12 cellular contexts compared by ENCODE assay signal in the genomic region with DNA sequence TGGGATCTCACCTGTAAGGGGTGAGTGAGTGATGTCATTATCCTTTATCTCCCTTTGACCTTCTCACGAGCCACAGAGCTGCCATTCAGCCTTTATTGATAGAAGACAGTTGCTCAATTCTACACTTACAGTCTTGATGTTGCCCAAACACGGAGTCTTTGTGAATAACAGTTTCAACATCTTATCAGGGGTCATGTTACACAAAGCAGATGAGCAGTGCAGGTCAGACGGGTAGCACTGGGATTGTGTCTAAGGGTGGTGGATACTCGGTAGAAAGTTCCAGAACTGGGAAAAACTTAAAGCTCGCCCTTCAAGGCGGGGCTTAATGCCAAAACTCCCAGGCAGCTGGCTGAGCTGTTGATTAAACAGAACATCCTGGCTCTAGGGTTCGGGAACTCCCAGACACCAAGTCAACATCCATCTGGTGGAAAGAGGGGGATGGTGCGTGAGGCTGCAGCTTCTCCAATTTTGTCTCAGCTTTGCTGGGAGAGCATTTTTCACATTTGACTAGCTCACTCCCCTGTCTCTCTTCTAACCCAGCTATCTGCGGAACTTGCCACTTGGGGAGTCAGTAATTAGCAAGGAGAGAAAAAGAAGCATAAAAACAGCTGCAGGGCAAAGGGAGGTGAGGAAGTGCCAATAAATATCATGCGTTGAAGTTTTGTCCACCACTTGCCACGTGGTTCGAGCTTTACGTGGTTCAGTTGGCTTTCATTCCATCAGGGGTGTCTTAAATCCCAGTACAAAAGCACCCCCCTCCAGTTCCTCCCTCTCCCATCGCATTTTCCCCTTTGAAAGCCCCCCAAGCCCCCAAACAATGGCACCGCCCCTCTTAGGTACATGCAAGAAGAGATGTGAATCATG. TPM values are rescaled to one million over a fixed set of nuclear protein-coding genes. Genes with fewer than 3 reads are reported as not detected.
DNase-seq lines count a peak whose midpoint lies in the region; ATAC-seq, FAIRE-seq and TF ChIP-seq lines count a peak whose summit lies in the region.
"Had no signal": no experiment of that assay in that cellular context is flagged by ENCODE, and none has a peak within 500 bp of the region (broad histone marks: within the 10 kb centered on the region; RNA-seq: fewer than 3 reads in every experiment).

No MANE protein-coding gene starts in this region.

- H3K9ac ChIP-seq in GM23248: no peak overlapping the region

- H3K36me3 ChIP-seq in GM23248 (ENCODE audit: low read depth) (no peaks in the 10 kb centered on the region), prostate gland (no peaks in the 10 kb centered on the region)

- H3K27me3 ChIP-seq in GM23248 (replicated peaks; ENCODE audit: insufficient read depth) (peaks cover 13% of the 10 kb centered on the region; the same call in 1 of the 2 replicates), prostate gland (replicated peaks; ENCODE audit: insufficient read depth) (no peaks in the 10 kb centered on the region)
- H3K27me3 ChIP-seq: body of pancreas had no signal

- H3K27ac ChIP-seq in GM23248 (no peak overlapping the region), prostate gland (peak overlapping the region in 1 of 2 donors; percentile 50)
- H3K27ac ChIP-seq: body of pancreas had no signal

- H3K9me3 ChIP-seq in GM23248 (ENCODE audit: low read depth) (no peaks in the 10 kb centered on the region), prostate gland (no peaks in the 10 kb centered on the region)
- H3K9me3 ChIP-seq: body of pancreas had no signal

- in situ Hi-C loops in GM23248 (cut with MboI): no loop called here

- CTCF ChIA-PET in activated CD4-positive, alpha-beta memory T cell treated with anti-CD3 and anti-CD28 coated beads, Interleukin-2, amount 10 ng/mL, durations not matched to agents 7 days and 5 days (lab: Charles Lee): interaction anchor here (0.6 kb wide), 1 partner anchor 671 kb away, joined by 3 read pairs; no protein-coding TSS in a partner anchor

- ATAC-seq in GM19328 (IDR thresholded peaks at IDR 0.05; ENCODE audit: unreplicated experiment): no peak
- ATAC-seq: body of pancreas had no signal

- no peak overlapping the region for H3K4me2 ChIP-seq in GM23248 (ENCODE audit: unreplicated experiment)

- intact Hi-C loops in prostate gland (cut with DNase I): no loop called here

- H3K4me3 ChIP-seq in GM23248 (no peak overlapping the region), prostate gland (no peak overlapping the region)
- H3K4me3 ChIP-seq: body of pancreas had no signal

- no peak for TF ChIP-seq POLR2A in prostate gland (IDR thresholded peaks at IDR 0.05)

- no peaks in the 10 kb centered on the region for H3K9me3 Mint-ChIP-seq in activated CD4-positive, alpha-beta memory T cell treated with anti-CD3 and anti-CD28 coated beads, Interleukin-2, amount 10 ng/mL, durations not matched to agents 7 days and 5 days
- H3K9me3 Mint-ChIP-seq in HFFc6: no peaks in the 10 kb centered on the region

- peaks cover 2% of the 10 kb centered on the region for H3K4me1 Mint-ChIP-seq in activated CD4-positive, alpha-beta memory T cell treated with anti-CD3 and anti-CD28 coated beads, Interleukin-2, amount 10 ng/mL, durations not matched to agents 7 days and 5 days
- H3K4me1 Mint-ChIP-seq in HFFc6 (ENCODE audit: low read depth): no peaks in the 10 kb centered on the region; the same call in 1 of the 2 replicates

- DNase-seq in GM23248 (peak; percentile 40), NCI-H69 (lab: John Stamatoyannopoulos, UW) (peak; percentile 68), fibroblast of gingiva (ENCODE audit: low read depth) (peak; percentile 69), prostate gland (ENCODE audit: low spot score) (peak; percentile 23), urothelium cell line (ENCODE audit: low spot score) (no peak), HFFc6 (no peak)
- DNase-seq in activated CD4-positive, alpha-beta memory T cell treated with anti-CD3 and anti-CD28 coated beads, Interleukin-2, amount 10 ng/mL, durations not matched to agents 7 days and 5 days: no peak
- DNase-seq: MM.1S, occipital lobe had no signal

- TF ChIP-seq CTCF in prostate gland (IDR thresholded peaks at IDR 0.05) (no peak), HFFc6 (IDR thresholded peaks at IDR 0.05) (no peak)

- peaks cover 9% of the 10 kb centered on the region for H3K27me3 Mint-ChIP-seq in activated CD4-positive, alpha-beta memory T cell treated with anti-CD3 and anti-CD28 coated beads, Interleukin-2, amount 10 ng/mL, durations not matched to agents 7 days and 5 days
- H3K27me3 Mint-ChIP-seq in HFFc6 (ENCODE audit: insufficient read depth): peaks cover 15% of the 10 kb centered on the region

- POLR2A ChIA-PET in activated CD4-positive, alpha-beta memory T cell treated with anti-CD3 and anti-CD28 coated beads, Interleukin-2, amount 10 ng/mL, durations not matched to agents 7 days and 5 days (lab: Charles Lee): no interaction called here

- H3F3A ChIP-seq in GM23248 (ENCODE audit: insufficient read depth): no peaks in the 10 kb centered on the region

- no peak overlapping the region for H3K4me3 Mint-ChIP-seq in activated CD4-positive, alpha-beta memory T cell treated with anti-CD3 and anti-CD28 coated beads, Interleukin-2, amount 10 ng/mL, durations not matched to agents 7 days and 5 days
- no peak overlapping the region for H3K4me3 Mint-ChIP-seq in HFFc6

- no peak for FAIRE-seq in urothelium cell line (lab: Jason Lieb, UNC)

- H3K36me3 Mint-ChIP-seq in activated CD4-positive, alpha-beta memory T cell treated with anti-CD3 and anti-CD28 coated beads, Interleukin-2, amount 10 ng/mL, durations not matched to agents 7 days and 5 days (ENCODE audit: low read depth): no peaks in the 10 kb centered on the region
- H3K36me3 Mint-ChIP-seq in HFFc6 (ENCODE audit: low read depth): no peaks in the 10 kb centered on the region

- H4K20me1 ChIP-seq in GM23248 (ENCODE audit: insufficient read depth): no peaks in the 10 kb centered on the region

- H3K4me1 ChIP-seq in GM23248 (ENCODE audit: insufficient read depth) (no peaks in the 10 kb centered on the region), prostate gland (replicated peaks) (peaks cover 7% of the 10 kb centered on the region)
- H3K4me1 ChIP-seq: body of pancreas had no signal

- H3K27ac Mint-ChIP-seq in activated CD4-positive, alpha-beta memory T cell treated with anti-CD3 and anti-CD28 coated beads, Interleukin-2, amount 10 ng/mL, durations not matched to agents 7 days and 5 days: no peak overlapping the region
- H3K27ac Mint-ChIP-seq in HFFc6: no peak overlapping the region

- H3K9me2 ChIP-seq in GM23248 (ENCODE audit: insufficient read depth): no peaks in the 10 kb centered on the region

- no peak overlapping the region for H2AFZ ChIP-seq in GM23248

- H3K79me2 ChIP-seq in GM23248 (ENCODE audit: insufficient read depth): no peaks in the 10 kb centered on the region

- WGBS in GM23248 (ENCODE audit: low coverage in 1 of 2, low lambda C conversion rate in 2 of 2, missing lambda C conversion rate in 2 of 2), 2 experiments: 10 to 12% methylated on average over 15 of the region's 15 CpGs
- WGBS in prostate gland: 25% methylated on average over 15 of the region's 15 CpGs

RNA-seq across cellular contexts. Expression of gene FOXN4, which starts 31.0 kb away (rescaled TPM):
- not detected in 2 replicates for total RNA-seq in GM23248 (2014; rRNA removed; shearing (Covaris generic))
- not detected in 2 replicates for polyA plus RNA-seq in GM23248 (2016; fragmentation: Nextera tagmentation; extraction: Ambion mirVana)
- 1 to 10 TPM in 1 of 2 donors, under 1 TPM in 1; 0.27 to 4.8 TPM for total RNA-seq in prostate gland
- total RNA-seq in activated CD4-positive, alpha-beta memory T cell treated with anti-CD3 and anti-CD28 coated beads, Interleukin-2, amount 10 ng/mL, durations not matched to agents 7 days and 5 days: not detected
- not detected for total RNA-seq in HFFc6 (2021; fragmentation: NEBNext Ultra II Directional; extraction: Animal tissue kit (Norgen Biotek cat#: 25700))
- total RNA-seq: body of pancreas, SK-MEL-5 had no signal

Comparison
In these comparisons a context has a peak if more than half of its experiments do, and no peak if none do; other contexts are left out.
1. DNase-seq: peak in GM23248 (single experiment), NCI-H69 (single experiment), fibroblast of gingiva (single experiment) and prostate gland (single experiment); none in urothelium cell line (single experiment), activated CD4-positive, alpha-beta memory T cell treated with anti-CD3 and anti-CD28 coated beads, Interleukin-2, amount 10 ng/mL, durations not matched to agents 7 days and 5 days (single experiment) and HFFc6 (single experiment).